ENCODE assay signal across 8 cellular contexts in the genomic region with DNA sequence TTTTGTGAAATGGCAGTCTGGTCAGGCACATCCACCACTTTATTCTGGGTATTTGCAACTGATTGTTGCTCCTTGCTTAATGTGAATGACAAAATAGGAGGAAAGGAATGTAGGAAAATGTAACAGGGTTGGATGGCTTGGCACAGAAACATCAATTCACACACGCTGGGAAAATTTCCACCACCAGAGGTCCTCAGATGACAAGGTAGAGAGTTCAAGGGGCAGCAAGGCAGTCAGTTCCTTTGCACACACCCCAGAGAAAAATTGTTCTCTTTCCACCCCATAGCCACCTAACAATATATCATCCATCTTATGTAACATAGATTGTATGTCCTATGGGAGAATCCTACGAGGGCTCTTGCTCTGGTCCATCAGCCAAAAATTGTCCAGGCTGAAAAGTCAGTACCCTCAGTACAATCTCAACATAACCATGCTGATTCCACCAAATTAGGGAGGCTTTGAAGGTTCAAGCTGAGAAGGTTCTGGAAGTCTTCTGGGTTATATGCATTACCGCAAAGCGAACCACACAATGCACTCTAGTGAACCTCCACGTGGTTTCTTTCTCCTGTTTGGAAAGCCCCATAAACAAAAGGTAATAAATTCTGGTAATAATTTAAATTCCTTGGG. TPM values are rescaled to one million over a fixed set of nuclear protein-coding genes. Genes with fewer than 3 reads are reported as not detected.
DNase-seq lines count a peak whose midpoint lies in the region; ATAC-seq and TF ChIP-seq lines count a peak whose summit lies in the region.

No MANE protein-coding gene starts in this region.

- H3K36me3 ChIP-seq in neuronal stem cell (replicated peaks in 1 of 2; ENCODE audit: control insufficient read depth in 2 of 2, insufficient read depth in 2 of 2, low read length in 2 of 2) (no peaks in the 10 kb centered on the region), tibial nerve (no peaks in the 10 kb centered on the region)

- ATAC-seq in HG03159 (IDR thresholded peaks at IDR 0.05; ENCODE audit: unreplicated experiment): peak; percentile 75
- ATAC-seq in esophagus mucosa: peak; percentile 54
- no peak for ATAC-seq in HG03039 (IDR thresholded peaks at IDR 0.05; ENCODE audit: unreplicated experiment)

- H3K27me3 ChIP-seq in neuronal stem cell (ENCODE audit: control insufficient read depth in 3 of 3, insufficient read depth in 3 of 3, low read depth in 1 of 3, low read length in 3 of 3) (no peaks in the 10 kb centered on the region), tibial nerve (no peaks in the 10 kb centered on the region)

- H3K4ac ChIP-seq in neuronal stem cell (ENCODE audit: low read length): no peak overlapping the region

- H2BK120ac ChIP-seq in neuronal stem cell (ENCODE audit: low read depth, low read length): no peak overlapping the region

- no peak overlapping the region for H4K91ac ChIP-seq in neuronal stem cell (ENCODE audit: low read depth, low read length, poor library complexity)

- no peak overlapping the region for H3K23ac ChIP-seq in neuronal stem cell (ENCODE audit: low read depth, low read length, poor library complexity)

- TF ChIP-seq EP300 in tibial nerve (IDR thresholded peaks at IDR 0.05): peak in 1 of 2 donors; percentile 17

- TF ChIP-seq CTCF in GM12801 (IDR thresholded peaks at IDR 0.05; ENCODE audit: extremely low read depth, insufficient read length): peak; percentile 30
- TF ChIP-seq CTCF in tibial nerve (IDR thresholded peaks at IDR 0.05): peak; percentile 40 to 76 (median 63)

- WGBS in neuronal stem cell (ENCODE audit: extremely low coverage in 2 of 2, insufficient read length in 2 of 2, insufficient replicate concordance in 1 of 2), 2 donors: no CpG with 5 or more reads among the region's 5 CpGs
- 62 to 67% methylated on average over 5 of the region's 5 CpGs for WGBS in tibial nerve, 2 donors

- H3K9me3 ChIP-seq in neuronal stem cell (replicated peaks in 1 of 2; ENCODE audit: control insufficient read depth in 2 of 2, insufficient read depth in 1 of 2, low read depth in 1 of 2, low read length in 2 of 2): no peaks in the 10 kb centered on the region
- H3K9me3 ChIP-seq in tibial nerve: no peaks in the 10 kb centered on the region

- no peak overlapping the region for H2AFZ ChIP-seq in neuronal stem cell (ENCODE audit: low read length)

- no peak overlapping the region for H2BK15ac ChIP-seq in neuronal stem cell (ENCODE audit: low read length)

- H3K4me1 ChIP-seq in neuronal stem cell (ENCODE audit: control insufficient read depth in 2 of 2, insufficient read depth in 1 of 2, low read depth in 1 of 2, low read length in 2 of 2) (peaks cover 0 to 9% of the 10 kb centered on the region in 2 donors), tibial nerve (peaks cover 0 to 7% (median 0%) of the 10 kb centered on the region in 4 donors)

- DNase-seq in NOMO-1 (lab: John Stamatoyannopoulos, UW; ENCODE audit: unreplicated experiment in 2 of 2): peak; percentile 73 to 77
- DNase-seq in activated CD8-positive, alpha-beta memory T cell treated with anti-CD3 and anti-CD28 coated beads, Interleukin-2, amount 50 U/mL, for 4 hours: peak; percentile 47
- peak; percentile 51 for DNase-seq in neuronal stem cell (ENCODE audit: low spot score)
- peak; percentile 53 to 91 for DNase-seq in tibial nerve (ENCODE audit: low spot score in 2 of 2)

- H2BK12ac ChIP-seq in neuronal stem cell (ENCODE audit: low read length): no peak overlapping the region

- TF ChIP-seq POLR2A in tibial nerve (IDR thresholded peaks at IDR 0.05): no peak

- no peaks in the 10 kb centered on the region for H3K79me1 ChIP-seq in neuronal stem cell (ENCODE audit: low read depth, low read length)

- H3K18ac ChIP-seq in neuronal stem cell (ENCODE audit: low read length): no peak overlapping the region

- no peak overlapping the region for H2BK5ac ChIP-seq in neuronal stem cell (ENCODE audit: low read length)

- H4K8ac ChIP-seq in neuronal stem cell (ENCODE audit: low read depth, low read length): no peak overlapping the region

- H3K27ac ChIP-seq in neuronal stem cell (replicated peaks; ENCODE audit: low read length): no peak overlapping the region
- H3K27ac ChIP-seq in tibial nerve: no peak overlapping the region

- no peak overlapping the region for H2AK5ac ChIP-seq in neuronal stem cell (ENCODE audit: low read depth, low read length)

- H3K4me3 ChIP-seq in neuronal stem cell (ENCODE audit: low read length in 2 of 2) (no peak overlapping the region), tibial nerve (no peak overlapping the region)

- no peak overlapping the region for H3K9ac ChIP-seq in neuronal stem cell (ENCODE audit: low read depth, low read length, poor library complexity)

- H3K14ac ChIP-seq in neuronal stem cell (ENCODE audit: low read length): no peak overlapping the region

- no peak overlapping the region for H3K4me2 ChIP-seq in neuronal stem cell (ENCODE audit: insufficient read depth, low read length, poor library complexity, severe bottlenecking)

RNA-seq across cellular contexts. Expression of a gene that starts 42.1 kb away (rescaled TPM):
- total RNA-seq in esophagus mucosa (not detected), tibial nerve (not detected)
- polyA plus RNA-seq in neuronal stem cell (2013, experiment 1 of 2): not detected
- not detected for polyA plus RNA-seq in neuronal stem cell (2013, experiment 2 of 2)
